In the genomic region with DNA sequence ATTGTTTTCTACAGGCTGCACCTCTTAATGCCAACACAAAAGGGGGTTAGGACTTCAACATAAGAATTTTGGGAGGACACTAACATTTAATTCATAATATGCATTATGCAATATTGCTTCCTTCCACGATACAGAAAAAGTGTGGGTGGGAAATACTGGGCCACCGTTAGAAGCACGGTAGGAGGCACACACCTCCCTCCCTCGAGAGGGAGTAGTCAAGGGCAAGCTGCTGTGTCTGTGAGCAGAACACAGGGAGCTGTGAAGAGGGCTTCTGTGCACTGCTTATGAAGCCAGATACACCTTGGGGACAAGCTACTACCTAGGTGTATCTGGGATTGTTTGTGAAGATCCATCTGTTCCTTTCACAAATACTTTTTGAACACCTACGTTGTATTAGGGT, we compare ENCODE assay signal across 35 cellular contexts.
"Had no signal": no experiment of that assay in that cellular context is flagged by ENCODE, and none has a peak within 500 bp of the region (broad histone marks: within the 10 kb centered on the region; RNA-seq: fewer than 3 reads in every experiment).

No MANE protein-coding gene starts in this region.

- DNase-seq: activated B cell treated with CpG ODN at 0.5 μM for 24 hours; activated CD4-positive, alpha-beta memory T cell treated with anti-CD3 and anti-CD28 coated beads for 36 hours; activated CD4-positive, alpha-beta T cell treated with anti-CD3 and anti-CD28 coated beads for 4 hours; activated CD4-positive, alpha-beta T cell treated with anti-CD3 and anti-CD28 coated beads, Interleukin-2, amount 10 ng/mL, durations not matched to agents 24 days and 14 days; activated CD4-positive, alpha-beta T cell treated with anti-CD3 and anti-CD28 coated beads, Interleukin-2, amount 50 U/mL, for 1 hour; activated CD4-positive, alpha-beta T cell treated with anti-CD3 and anti-CD28 coated beads, Interleukin-2, amount 50 U/mL, for 4 hours; activated CD4-positive, CD25-positive, alpha-beta regulatory T cell treated with anti-CD3 and anti-CD28 coated beads, Interleukin-2, amount 50 U/mL, for 72 hours; activated CD8-positive, alpha-beta memory T cell treated with anti-CD3 and anti-CD28 coated beads, Interleukin-2, amount 50 U/mL, for 4 hours; activated CD8-positive, alpha-beta T cell treated with anti-CD3 and anti-CD28 coated beads for 36 hours; activated effector memory CD4-positive, alpha-beta T cell treated with anti-CD3 and anti-CD28 coated beads, Interleukin-2, amount 50 U/mL, for 16 hours; activated gamma-delta T cell treated with Interleukin-2 at 50 U/mL for 16 hours; activated naive CD4-positive, alpha-beta T cell; activated naive CD4-positive, alpha-beta T cell treated with anti-CD3 and anti-CD28 coated beads for 36 hours; activated naive CD4-positive, alpha-beta T cell treated with anti-CD3 and anti-CD28 coated beads, Interleukin-2, amount 50 U/mL, for 16 hours; activated naive CD8-positive, alpha-beta T cell treated with anti-CD3 and anti-CD28 coated beads for 36 hours; activated T-cell treated with anti-CD3 and anti-CD28 coated beads for 4 hours; activated T-cell treated with anti-CD3 and anti-CD28 coated beads, Interleukin-2, amount 50 U/mL, for 1 hour; activated T-cell treated with anti-CD3 and anti-CD28 coated beads, Interleukin-2, amount 50 U/mL, for 4 hours; activated T-cell treated with anti-CD3 and anti-CD28 coated beads, Interleukin-2, amount 50 U/mL, for 72 hours; adrenal gland; amniotic stem cell; aorta; body of pancreas; brain microvascular endothelial cell; central memory CD4-positive, alpha-beta T cell; T-helper 1 cell; T-helper 2 cell; T-helper 9 cell had no signal

- H3K27me3 ChIP-seq: adrenal gland, body of pancreas, brain microvascular endothelial cell, breast epithelium had no signal

- ATAC-seq: activated CD8-positive, alpha-beta T cell treated with anti-CD3 and anti-CD28 coated beads for 36 hours; activated naive CD4-positive, alpha-beta T cell treated with anti-CD3 and anti-CD28 coated beads, Interleukin-2, amount 50 U/mL, for 72 hours; activated T-cell treated with anti-CD3 and anti-CD28 coated beads, Interleukin-2, amount 50 U/mL, for 4 hours; activated T-cell treated with anti-CD3 and anti-CD28 coated beads, Interleukin-2, amount 50 U/mL, for 72 hours; activated T-helper 17 cell treated with anti-CD3 and anti-CD28 coated beads, Interleukin-2, amount 50 U/mL, for 72 hours; body of pancreas had no signal

- H3K27me3 Mint-ChIP-seq: activated B cell treated with CpG ODN at 0.5 μM for 24 hours; activated CD4-positive, alpha-beta memory T cell treated with anti-CD3 and anti-CD28 coated beads for 36 hours; activated CD8-positive, alpha-beta T cell treated with anti-CD3 and anti-CD28 coated beads for 36 hours; activated naive CD8-positive, alpha-beta T cell treated with anti-CD3 and anti-CD28 coated beads for 36 hours; activated T-helper 17 cell treated with anti-CD3 and anti-CD28 coated beads, Interleukin-2, amount 50 U/mL, for 72 hours had no signal

- H3K36me3 ChIP-seq: adrenal gland, brain microvascular endothelial cell, breast epithelium had no signal

- H3K27ac ChIP-seq: adrenal gland, body of pancreas, brain microvascular endothelial cell, breast epithelium, VCaP had no signal

- H3K36me3 Mint-ChIP-seq: activated naive CD4-positive, alpha-beta T cell treated with anti-CD3 and anti-CD28 coated beads, Interleukin-2, amount 50 U/mL, for 72 hours; activated naive CD8-positive, alpha-beta T cell treated with anti-CD3 and anti-CD28 coated beads for 36 hours had no signal

- H3K4me1 ChIP-seq: adrenal gland, body of pancreas, breast epithelium had no signal

- H3K4me1 Mint-ChIP-seq: activated B cell treated with CpG ODN at 0.5 μM for 24 hours; activated CD4-positive, alpha-beta T cell treated with anti-CD3 and anti-CD28 coated beads, Interleukin-2, amount 10 ng/mL, durations not matched to agents 24 days and 14 days; activated naive CD8-positive, alpha-beta T cell treated with anti-CD3 and anti-CD28 coated beads for 36 hours had no signal

- H3K4me3 Mint-ChIP-seq: activated B cell treated with CpG ODN at 0.5 μM for 24 hours; activated CD4-positive, alpha-beta memory T cell treated with anti-CD3 and anti-CD28 coated beads for 36 hours; activated CD4-positive, alpha-beta T cell treated with anti-CD3 and anti-CD28 coated beads, Interleukin-2, amount 10 ng/mL, durations not matched to agents 24 days and 14 days; activated CD8-positive, alpha-beta T cell treated with anti-CD3 and anti-CD28 coated beads for 36 hours; activated naive CD4-positive, alpha-beta T cell treated with anti-CD3 and anti-CD28 coated beads for 36 hours; activated naive CD8-positive, alpha-beta T cell treated with anti-CD3 and anti-CD28 coated beads for 36 hours; activated T-cell treated with anti-CD3 and anti-CD28 coated beads, Interleukin-2, amount 50 U/mL, for 4 hours; activated T-cell treated with anti-CD3 and anti-CD28 coated beads, Interleukin-2, amount 50 U/mL, for 72 hours; activated T-helper 1 cell treated with anti-CD3 and anti-CD28 coated beads, Interleukin-12 subunit alpha, Interleukin-12 subunit beta, Interleukin-2, Interleukin-4 antibody, amounts not matched to agents 30 ng/mL and 10 ng/mL and 1 ng/mL, durations not matched to agents 14 hours and 24 hours and 36 hours; activated T-helper 17 cell treated with anti-CD3 and anti-CD28 coated beads, Interleukin-2, amount 50 U/mL, for 72 hours; T-helper 1 cell treated with Interleukin-12 subunit alpha and Interleukin-12 subunit beta and Interleukin-4 antibody, amounts not matched to agents 30 μg/mL and 1 μg/mL, for 36 hours; T-helper 2 cell treated with Interferon-gamma antibody and Interleukin-4, amounts not matched to agents 5 μg/mL and 100 μg/mL, for 36 hours had no signal

- H3K27ac Mint-ChIP-seq: activated B cell treated with CpG ODN at 0.5 μM for 24 hours; activated CD4-positive, alpha-beta memory T cell treated with anti-CD3 and anti-CD28 coated beads for 36 hours; activated CD4-positive, alpha-beta T cell treated with anti-CD3 and anti-CD28 coated beads, Interleukin-2, amount 10 ng/mL, durations not matched to agents 24 days and 14 days; activated CD8-positive, alpha-beta T cell treated with anti-CD3 and anti-CD28 coated beads for 36 hours; activated naive CD4-positive, alpha-beta T cell treated with anti-CD3 and anti-CD28 coated beads for 36 hours; activated naive CD8-positive, alpha-beta T cell treated with anti-CD3 and anti-CD28 coated beads for 36 hours; activated T-cell treated with anti-CD3 and anti-CD28 coated beads, Interleukin-2, amount 50 U/mL, for 72 hours; activated T-helper 1 cell treated with anti-CD3 and anti-CD28 coated beads, Interleukin-12 subunit alpha, Interleukin-12 subunit beta, Interleukin-2, Interleukin-4 antibody, amounts not matched to agents 30 ng/mL and 10 ng/mL and 1 ng/mL, durations not matched to agents 14 hours and 24 hours and 36 hours; activated T-helper 17 cell treated with anti-CD3 and anti-CD28 coated beads, Interleukin-2, amount 50 U/mL, for 72 hours; T-helper 1 cell treated with Interleukin-12 subunit alpha and Interleukin-12 subunit beta and Interleukin-4 antibody, amounts not matched to agents 30 μg/mL and 1 μg/mL, for 36 hours; T-helper 2 cell treated with Interferon-gamma antibody and Interleukin-4, amounts not matched to agents 5 μg/mL and 100 μg/mL, for 36 hours had no signal

- H3K9me3 ChIP-seq: adrenal gland, body of pancreas, breast epithelium had no signal

- H3K9me3 Mint-ChIP-seq: activated B cell treated with CpG ODN at 0.5 μM for 24 hours; activated CD4-positive, alpha-beta T cell treated with anti-CD3 and anti-CD28 coated beads, Interleukin-2, amount 10 ng/mL, durations not matched to agents 24 days and 14 days; activated naive CD4-positive, alpha-beta T cell treated with anti-CD3 and anti-CD28 coated beads for 36 hours; activated naive CD4-positive, alpha-beta T cell treated with anti-CD3 and anti-CD28 coated beads, Interleukin-2, amount 50 U/mL, for 72 hours; activated T-cell treated with anti-CD3 and anti-CD28 coated beads, Interleukin-2, amount 50 U/mL, for 4 hours; activated T-helper 1 cell treated with anti-CD3 and anti-CD28 coated beads, Interleukin-12 subunit alpha, Interleukin-12 subunit beta, Interleukin-2, Interleukin-4 antibody, amounts not matched to agents 30 ng/mL and 10 ng/mL and 1 ng/mL, durations not matched to agents 14 hours and 24 hours and 36 hours; activated T-helper 17 cell treated with anti-CD3 and anti-CD28 coated beads, Interleukin-2, amount 50 U/mL, for 72 hours; T-helper 1 cell treated with Interleukin-12 subunit alpha and Interleukin-12 subunit beta and Interleukin-4 antibody, amounts not matched to agents 30 μg/mL and 1 μg/mL, for 36 hours; T-helper 2 cell treated with Interferon-gamma antibody and Interleukin-4, amounts not matched to agents 5 μg/mL and 100 μg/mL, for 36 hours had no signal

- H3K4me3 ChIP-seq: adrenal gland, body of pancreas, breast epithelium had no signal
